In the genomic region with DNA sequence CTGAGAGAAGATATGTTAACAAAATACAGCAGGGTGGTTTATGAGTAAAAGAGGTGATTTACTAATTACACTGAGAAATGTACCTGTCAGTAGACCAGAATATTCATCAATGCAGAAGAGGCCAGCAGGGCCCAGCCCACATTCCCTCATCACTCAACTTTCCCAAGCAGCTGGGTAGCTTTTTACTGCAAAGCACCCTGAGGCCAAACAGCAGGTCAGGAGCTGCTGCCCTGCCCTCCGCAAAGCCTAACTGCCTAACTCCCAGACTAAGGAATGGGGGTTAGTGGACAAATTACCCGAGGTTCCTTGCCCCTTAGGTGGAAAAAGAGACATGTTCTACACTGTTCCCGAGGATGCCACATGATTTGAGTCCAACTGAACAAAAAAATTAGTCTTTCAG, we compare ENCODE assay signal across 19 cellular contexts.
A peak's percentile ranks its signal among the peaks of the same experiment; 100 is the strongest.
DNase-seq lines count a peak whose midpoint lies in the region; ATAC-seq and TF ChIP-seq lines count a peak whose summit lies in the region.
"Had no signal": no experiment of that assay in that cellular context is flagged by ENCODE, and none has a peak within 500 bp of the region (broad histone marks: within the 10 kb centered on the region; RNA-seq: fewer than 3 reads in every experiment).

No MANE protein-coding gene starts in this region.

- no peaks in the 10 kb centered on the region for H3K9me3 ChIP-seq in cardiac muscle cell (ENCODE audit: low read depth)

- H3K4me3 Mint-ChIP-seq in activated T-helper 2 cell treated with anti-CD3 and anti-CD28 coated beads, Interferon-gamma antibody, Interleukin-2, Interleukin-4, amounts not matched to agents 10 μg/mL and 5 μg/mL and 100 μg/mL, durations not matched to agents 14 hours and 24 hours and 36 hours (ENCODE audit: low read depth): no peak overlapping the region
- no peak overlapping the region for H3K4me3 Mint-ChIP-seq in memory B cell
- H3K4me3 Mint-ChIP-seq in type B pancreatic cell: peak overlapping the region; percentile 41
- H3K4me3 Mint-ChIP-seq: activated CD8-positive, alpha-beta memory T cell treated with anti-CD3 and anti-CD28 coated beads, Interleukin-2, amount 10 ng/mL, durations not matched to agents 7 days and 5 days; CD4-positive, alpha-beta T cell had no signal

- H3K36me3 ChIP-seq in cardiac muscle cell: no peaks in the 10 kb centered on the region
- H3K36me3 ChIP-seq: tibial artery had no signal

- H3K4me1 ChIP-seq in cardiac muscle cell (ENCODE audit: low read depth): peaks cover 9% of the 10 kb centered on the region

- H3K27me3 ChIP-seq in cardiac muscle cell: no peaks in the 10 kb centered on the region
- H3K27me3 ChIP-seq: tibial artery had no signal

- no peaks in the 10 kb centered on the region for H3K27me3 Mint-ChIP-seq in activated T-helper 2 cell treated with anti-CD3 and anti-CD28 coated beads, Interferon-gamma antibody, Interleukin-2, Interleukin-4, amounts not matched to agents 10 μg/mL and 5 μg/mL and 100 μg/mL, durations not matched to agents 14 hours and 24 hours and 36 hours (ENCODE audit: low read depth)
- H3K27me3 Mint-ChIP-seq in memory B cell (no peaks in the 10 kb centered on the region), type B pancreatic cell (no peaks in the 10 kb centered on the region)
- H3K27me3 Mint-ChIP-seq: activated CD8-positive, alpha-beta memory T cell treated with anti-CD3 and anti-CD28 coated beads, Interleukin-2, amount 10 ng/mL, durations not matched to agents 7 days and 5 days; CD4-positive, alpha-beta T cell had no signal

- H3K9me3 Mint-ChIP-seq in activated T-helper 2 cell treated with anti-CD3 and anti-CD28 coated beads, Interferon-gamma antibody, Interleukin-2, Interleukin-4, amounts not matched to agents 10 μg/mL and 5 μg/mL and 100 μg/mL, durations not matched to agents 14 hours and 24 hours and 36 hours: peaks cover 28% of the 10 kb centered on the region
- peaks cover 9% of the 10 kb centered on the region for H3K9me3 Mint-ChIP-seq in memory B cell
- H3K9me3 Mint-ChIP-seq in type B pancreatic cell: peaks cover 34% of the 10 kb centered on the region

- H3K4me3 ChIP-seq in cardiac muscle cell: no peak overlapping the region
- H3K4me3 ChIP-seq: tibial artery had no signal

- ATAC-seq in memory B cell (ENCODE audit: low read depth) (no peak), GM19351 (IDR thresholded peaks at IDR 0.05; ENCODE audit: unreplicated experiment) (no peak)
- ATAC-seq: activated CD4-positive, CD25-positive, alpha-beta regulatory T cell treated with anti-CD3 and anti-CD28 coated beads, Interleukin-2, amount 50 U/mL, for 24 hours; activated CD8-positive, alpha-beta memory T cell treated with anti-CD3 and anti-CD28 coated beads, Interleukin-2, amount 10 ng/mL, durations not matched to agents 7 days and 5 days had no signal

- no peak for DNase-seq in cardiac muscle cell (ENCODE audit: low read depth in 1 of 2, low spot score in 1 of 2)
- DNase-seq in cardiac septum (ENCODE audit: low spot score): no peak
- no peak for DNase-seq in activated T-helper 2 cell treated with anti-CD3 and anti-CD28 coated beads, Interferon-gamma antibody, Interleukin-2, Interleukin-4, amounts not matched to agents 10 μg/mL and 5 μg/mL and 100 μg/mL, durations not matched to agents 14 hours and 24 hours and 36 hours (ENCODE audit: low spot score)
- no peak for DNase-seq in memory B cell (ENCODE audit: low spot score in 2 of 2)
- DNase-seq in type B pancreatic cell (ENCODE audit: extremely low spot score, unreplicated experiment): no peak
- DNase-seq in stimulated activated CD4-positive, alpha-beta T cell treated with anti-CD3 and anti-CD28 coated beads, Interleukin-15, amount 100 ng/mL, for 24 hours: no peak
- no peak for DNase-seq in medulla oblongata (ENCODE audit: extremely low spot score)
- DNase-seq: 8988T; activated CD8-positive, alpha-beta memory T cell treated with anti-CD3 and anti-CD28 coated beads, Interleukin-2, amount 10 ng/mL, durations not matched to agents 7 days and 5 days; activated effector memory CD4-positive, alpha-beta T cell treated with anti-CD3 and anti-CD28 coated beads, Interleukin-2, amount 50 U/mL, for 16 hours; CD4-positive, alpha-beta T cell; GOT3; mesenchymal stem cell; NCI-H1436 treated with DMSO at 0.1 percent for 48 hours; NCI-H226; T-helper 2 cell; tibial artery had no signal

- TF ChIP-seq CTCF in cardiac muscle cell (IDR thresholded peaks at IDR 0.05; ENCODE audit: low read depth, low read length) (no peak), type B pancreatic cell (conservative IDR thresholded peaks at IDR 0.05) (no peak)

- peak overlapping the region; percentile 34 for H3K27ac ChIP-seq in cardiac muscle cell
- H3K27ac ChIP-seq: tibial artery had no signal

- peak overlapping the region; percentile 9 for H3K27ac Mint-ChIP-seq in activated T-helper 2 cell treated with anti-CD3 and anti-CD28 coated beads, Interferon-gamma antibody, Interleukin-2, Interleukin-4, amounts not matched to agents 10 μg/mL and 5 μg/mL and 100 μg/mL, durations not matched to agents 14 hours and 24 hours and 36 hours
- peak overlapping the region; percentile 36 for H3K27ac Mint-ChIP-seq in memory B cell
- peak overlapping the region; percentile 32 for H3K27ac Mint-ChIP-seq in type B pancreatic cell
- H3K27ac Mint-ChIP-seq: activated CD8-positive, alpha-beta memory T cell treated with anti-CD3 and anti-CD28 coated beads, Interleukin-2, amount 10 ng/mL, durations not matched to agents 7 days and 5 days had no signal

- peaks cover 61% of the 10 kb centered on the region for H3K36me3 Mint-ChIP-seq in activated T-helper 2 cell treated with anti-CD3 and anti-CD28 coated beads, Interferon-gamma antibody, Interleukin-2, Interleukin-4, amounts not matched to agents 10 μg/mL and 5 μg/mL and 100 μg/mL, durations not matched to agents 14 hours and 24 hours and 36 hours (ENCODE audit: low read depth)
- H3K36me3 Mint-ChIP-seq in memory B cell (peaks cover 34% of the 10 kb centered on the region), type B pancreatic cell (peaks cover 53% of the 10 kb centered on the region)

- intact Hi-C loops in cardiac septum (cut with DNase I): no loop called here
- intact Hi-C loops in activated T-helper 2 cell treated with anti-CD3 and anti-CD28 coated beads, Interferon-gamma antibody, Interleukin-2, Interleukin-4, amounts not matched to agents 10 μg/mL and 5 μg/mL and 100 μg/mL, durations not matched to agents 14 hours and 24 hours and 36 hours (cut with micrococcal nuclease): no loop called here

- H3K4me1 Mint-ChIP-seq in activated T-helper 2 cell treated with anti-CD3 and anti-CD28 coated beads, Interferon-gamma antibody, Interleukin-2, Interleukin-4, amounts not matched to agents 10 μg/mL and 5 μg/mL and 100 μg/mL, durations not matched to agents 14 hours and 24 hours and 36 hours (ENCODE audit: low read depth): peaks cover 22% of the 10 kb centered on the region
- H3K4me1 Mint-ChIP-seq in memory B cell (peaks cover 45% of the 10 kb centered on the region), type B pancreatic cell (ENCODE audit: unreplicated experiment) (peaks cover 23% of the 10 kb centered on the region)
